In genomic region chr11:119641991-119642745, GRCh38 we compare ENCODE assay signal across 9 cellular contexts.
A peak's percentile ranks its signal among the peaks of the same experiment; 100 is the strongest.
DNase-seq lines count a peak whose midpoint lies in the region; ATAC-seq and TF ChIP-seq lines count a peak whose summit lies in the region.
"Had no signal": no experiment of that assay in that cellular context is flagged by ENCODE, and none has a peak within 500 bp of the region (broad histone marks: within the 10 kb centered on the region; RNA-seq: fewer than 3 reads in every experiment).

No MANE protein-coding gene starts in this region.

- no peak overlapping the region for H3K9ac ChIP-seq in OCI-LY3 (ENCODE audit: low read length)
- H3K9ac ChIP-seq in colonic mucosa (ENCODE audit: low read depth in 2 of 2, low read length in 2 of 2): no peak overlapping the region

- intact Hi-C loops in esophagus muscularis mucosa (cut with DNase I): no loop called here
- intact Hi-C loops in colonic mucosa (cut with DNase I): loop anchor here (5.0 kb wide), 1 partner anchor 465 kb away; no protein-coding TSS in a partner anchor

- H3K4me1 ChIP-seq in OCI-LY3 (ENCODE audit: low read length) (peaks cover 5% of the 10 kb centered on the region), esophagus muscularis mucosa (no peaks in the 10 kb centered on the region), colonic mucosa (no peaks in the 10 kb centered on the region)

- ATAC-seq in stimulated activated effector memory CD8-positive, alpha-beta T cell treated with anti-CD3 and anti-CD28 coated beads, Interleukin-12 subunit alpha, Interleukin-12 subunit beta, amount 100 ng/mL, for 72 hours: no peak
- ATAC-seq in GM18520 (IDR thresholded peaks at IDR 0.05; ENCODE audit: unreplicated experiment) (no peak), GM19324 (IDR thresholded peaks at IDR 0.05; ENCODE audit: low FRiP score, unreplicated experiment) (no peak)

- DNase-seq in GM13977 (ENCODE audit: low spot score): peak; percentile 58
- DNase-seq in esophagus muscularis mucosa (ENCODE audit: extremely low spot score): no peak
- no peak for DNase-seq in stimulated activated effector memory CD8-positive, alpha-beta T cell treated with anti-CD3 and anti-CD28 coated beads, Interleukin-12 subunit alpha, Interleukin-12 subunit beta, amount 100 ng/mL, for 72 hours (ENCODE audit: low spot score in 2 of 2)
- DNase-seq in colonic mucosa: no peak
- DNase-seq: stimulated activated naive B cell treated with anti-CD40 and anti-IgM and Interleukin-4, amounts not matched to agents 10 μg/mL and 1 μg/mL and 100 μg/mL, for 72 hours had no signal

- peaks cover under 1% of the 10 kb centered on the region for H3K36me3 Mint-ChIP-seq in stimulated activated effector memory CD8-positive, alpha-beta T cell treated with anti-CD3 and anti-CD28 coated beads, Interleukin-12 subunit alpha, Interleukin-12 subunit beta, amount 100 ng/mL, for 72 hours
- H3K36me3 Mint-ChIP-seq: stimulated activated naive B cell treated with anti-CD40 and anti-IgM and Interleukin-4, amounts not matched to agents 10 μg/mL and 1 μg/mL and 100 μg/mL, for 72 hours had no signal

- H3K27ac Mint-ChIP-seq in stimulated activated effector memory CD8-positive, alpha-beta T cell treated with anti-CD3 and anti-CD28 coated beads, Interleukin-12 subunit alpha, Interleukin-12 subunit beta, amount 100 ng/mL, for 72 hours: peak overlapping the region; percentile 50
- H3K27ac Mint-ChIP-seq: stimulated activated naive B cell treated with anti-CD40 and anti-IgM and Interleukin-4, amounts not matched to agents 10 μg/mL and 1 μg/mL and 100 μg/mL, for 72 hours had no signal

- H3K4me3 ChIP-seq in OCI-LY3 (ENCODE audit: low read length) (no peak overlapping the region), esophagus muscularis mucosa (no peak overlapping the region), colonic mucosa (no peak overlapping the region)

- no peaks in the 10 kb centered on the region for H3K9me3 Mint-ChIP-seq in stimulated activated effector memory CD8-positive, alpha-beta T cell treated with anti-CD3 and anti-CD28 coated beads, Interleukin-12 subunit alpha, Interleukin-12 subunit beta, amount 100 ng/mL, for 72 hours
- H3K9me3 Mint-ChIP-seq: stimulated activated naive B cell treated with anti-CD40 and anti-IgM and Interleukin-4, amounts not matched to agents 10 μg/mL and 1 μg/mL and 100 μg/mL, for 72 hours had no signal

- H3K4me1 Mint-ChIP-seq in stimulated activated effector memory CD8-positive, alpha-beta T cell treated with anti-CD3 and anti-CD28 coated beads, Interleukin-12 subunit alpha, Interleukin-12 subunit beta, amount 100 ng/mL, for 72 hours: no peaks in the 10 kb centered on the region
- H3K4me1 Mint-ChIP-seq: stimulated activated naive B cell treated with anti-CD40 and anti-IgM and Interleukin-4, amounts not matched to agents 10 μg/mL and 1 μg/mL and 100 μg/mL, for 72 hours had no signal

- H3K4me3 Mint-ChIP-seq in stimulated activated effector memory CD8-positive, alpha-beta T cell treated with anti-CD3 and anti-CD28 coated beads, Interleukin-12 subunit alpha, Interleukin-12 subunit beta, amount 100 ng/mL, for 72 hours: no peak overlapping the region
- H3K4me3 Mint-ChIP-seq: stimulated activated naive B cell treated with anti-CD40 and anti-IgM and Interleukin-4, amounts not matched to agents 10 μg/mL and 1 μg/mL and 100 μg/mL, for 72 hours had no signal

- no peaks in the 10 kb centered on the region for H3K79me2 ChIP-seq in OCI-LY3 (ENCODE audit: low read length)

- H3K27ac ChIP-seq in C4-2B (no peak overlapping the region), OCI-LY3 (ENCODE audit: low read length) (no peak overlapping the region), esophagus muscularis mucosa (replicated peaks in 1 of 4) (no peak overlapping the region), colonic mucosa (no peak overlapping the region)

- H4K20me1 ChIP-seq in OCI-LY3 (ENCODE audit: insufficient read depth, low read length): no peaks in the 10 kb centered on the region

- H3K4me2 ChIP-seq in OCI-LY3 (ENCODE audit: low read length): no peak overlapping the region

- H2AFZ ChIP-seq in OCI-LY3 (ENCODE audit: low read depth, low read length): no peak overlapping the region

- H3K36me3 ChIP-seq in OCI-LY3 (replicated peaks; ENCODE audit: low read depth, low read length): no peaks in the 10 kb centered on the region
- no peaks in the 10 kb centered on the region for H3K36me3 ChIP-seq in esophagus muscularis mucosa
- H3K36me3 ChIP-seq in colonic mucosa: no peaks in the 10 kb centered on the region

- in situ Hi-C loops in GM13977 (cut with MboI; ENCODE audit: low pct_unique_long_range_greater_than_20kb, low sequenced_read_pairs, unreplicated experiment): no loop called here

- peak; percentile 92 for TF ChIP-seq CTCF in C4-2B (conservative IDR thresholded peaks at IDR 0.05)
- TF ChIP-seq CTCF in GM13977 (IDR thresholded peaks at IDR 0.05; ENCODE audit: extremely low read depth, insufficient read depth, missing control alignments): peak; percentile 52
- TF ChIP-seq CTCF in OCI-LY3 (IDR thresholded peaks at IDR 0.05; ENCODE audit: low read depth, low read length): peak; percentile 79
- TF ChIP-seq CTCF in esophagus muscularis mucosa (IDR thresholded peaks at IDR 0.05): peak in 2 of 3 experiments; percentile 20 to 45
- TF ChIP-seq CTCF in colonic mucosa (IDR thresholded peaks at IDR 0.05): no peak

- no peak for TF ChIP-seq EP300 in esophagus muscularis mucosa (IDR thresholded peaks at IDR 0.05)

- H3K9me3 ChIP-seq in OCI-LY3 (ENCODE audit: insufficient read depth, low read length) (no peaks in the 10 kb centered on the region), esophagus muscularis mucosa (no peaks in the 10 kb centered on the region), colonic mucosa (no peaks in the 10 kb centered on the region)

- WGBS in esophagus muscularis mucosa: 78% methylated on average over 10 of the region's 12 CpGs

- no peak for TF ChIP-seq POLR2A in esophagus muscularis mucosa (IDR thresholded peaks at IDR 0.05; ENCODE audit: low read depth)

- H3K27me3 ChIP-seq in OCI-LY3 (ENCODE audit: low read depth, low read length): no peaks in the 10 kb centered on the region; the same call in 1 of the 2 replicates
- H3K27me3 ChIP-seq in esophagus muscularis mucosa: peaks cover 0 to 25% (median 0%) of the 10 kb centered on the region in 4 donors
- no peaks in the 10 kb centered on the region for H3K27me3 ChIP-seq in colonic mucosa
